In genomic region chr2:170887496-170888265, GRCh38 we compare ENCODE assay signal across 23 cellular contexts. TPM values are rescaled to one million over a fixed set of nuclear protein-coding genes. Genes with fewer than 3 reads are reported as not detected.
DNase-seq lines count a peak whose midpoint lies in the region; ATAC-seq, FAIRE-seq and TF ChIP-seq lines count a peak whose summit lies in the region.
"Had no signal": no experiment of that assay in that cellular context is flagged by ENCODE, and none has a peak within 500 bp of the region (broad histone marks: within the 10 kb centered on the region; RNA-seq: fewer than 3 reads in every experiment).

No MANE protein-coding gene starts in this region.

- H3K4me3 ChIP-seq in SK-N-SH (ENCODE audit: low read depth in 2 of 2, low read length in 1 of 2), result no peak overlapping the region
- no peak overlapping the region for H3K4me3 ChIP-seq in CD8-positive, alpha-beta memory T cell (ENCODE audit: low read length)
- H3K4me3 ChIP-seq in pancreas, result no peak overlapping the region
- H3K4me3 ChIP-seq: BLaER1 treated with 17β-estradiol and CSF1 and Interleukin-3, amounts not matched to agents 10 nM and 100 nM; GM12878; K562; PC-9 had no signal

- ATAC-seq in SK-N-SH treated with all-trans-retinoic acid at 6 μM for 48 hours (no peak; the same call in 2 of the 3 replicates), GM18867 (IDR thresholded peaks at IDR 0.05; ENCODE audit: unreplicated experiment) (no peak), pancreas (no peak)
- ATAC-seq: GM12878, HCT116, K562 had no signal

- H3K9me3 Mint-ChIP-seq in CD8-positive, alpha-beta memory T cell, result no peaks in the 10 kb centered on the region

- CTCF ChIA-PET in SK-N-SH (lab: Yijun Ruan, JAX), result interaction anchor here (5.3 kb wide), 1 partner anchor 15 kb away, joined by 41 read pairs; no protein-coding TSS in a partner anchor
- CTCF ChIA-PET in CD8-positive, alpha-beta memory T cell (lab: Charles Lee), result no interaction called here

- TF ChIP-seq CTCF in SK-N-SH (IDR thresholded peaks at IDR 0.05) (no peak), pancreas (IDR thresholded peaks at IDR 0.05) (no peak)

- no peak for DNase-seq in SK-N-SH
- DNase-seq in SK-MEL-5 (ENCODE audit: low read depth, low spot score), result peak; percentile 39
- DNase-seq in foreskin melanocyte, result peak; percentile 82
- no peak for DNase-seq in NCI-H69 (lab: John Stamatoyannopoulos, UW)
- DNase-seq in CD8-positive, alpha-beta memory T cell, result no peak
- DNase-seq in pancreas, result no peak
- DNase-seq: ACHN; CD4-positive, alpha-beta memory T cell; DMS53; GOT3; NCI-H1092 treated with DMSO at 0.1 percent for 48 hours; NCI-H1436 treated with DMSO at 0.1 percent for 48 hours; NCI-H1930; PC-9; SIG-M5; T-helper 1 cell had no signal

- no peak for TF ChIP-seq RAD21 in SK-N-SH (IDR thresholded peaks at IDR 0.05; ENCODE audit: low read length)

- peaks cover 20 to 52% of the 10 kb centered on the region in 2 donors for H3K27me3 Mint-ChIP-seq in CD8-positive, alpha-beta memory T cell

- no peak for FAIRE-seq in pancreas (lab: Jason Lieb, UNC)
- FAIRE-seq: GM12878, K562 had no signal

- POLR2A ChIA-PET in SK-N-SH (lab: Yijun Ruan, JAX), result no interaction called here
- POLR2A ChIA-PET in CD8-positive, alpha-beta memory T cell (lab: Charles Lee), result no interaction called here

- no peak for TF ChIP-seq EP300 in SK-N-SH (IDR thresholded peaks at IDR 0.05; ENCODE audit: borderline replicate concordance in 1 of 2, low read depth in 1 of 2, low read length in 1 of 2)

- no peak overlapping the region for H2AFZ ChIP-seq in SK-N-SH (ENCODE audit: low read depth)
- H2AFZ ChIP-seq: PC-9 had no signal

- H3K4me2 ChIP-seq in SK-N-SH, result no peak overlapping the region
- H3K4me2 ChIP-seq: BLaER1 treated with 17β-estradiol and CSF1 and Interleukin-3, amounts not matched to agents 10 nM and 100 nM; PC-9 had no signal

- no peaks in the 10 kb centered on the region for H3K9me3 ChIP-seq in SK-N-SH
- H3K9me3 ChIP-seq in CD8-positive, alpha-beta memory T cell (ENCODE audit: low read length), result no peaks in the 10 kb centered on the region
- no peaks in the 10 kb centered on the region for H3K9me3 ChIP-seq in pancreas

- 71% methylated on average over 2 of the region's 2 CpGs for WGBS in SK-N-SH (ENCODE audit: low lambda C conversion rate)
- WGBS in pancreas, 2 donors, result 82% methylated on average over 2 of the region's 2 CpGs

- no peaks in the 10 kb centered on the region for H4K20me1 ChIP-seq in SK-N-SH (ENCODE audit: insufficient read depth)
- H4K20me1 ChIP-seq: BLaER1 treated with 17β-estradiol and CSF1 and Interleukin-3, amounts not matched to agents 10 nM and 100 nM had no signal

- intact Hi-C loops in pancreas (cut with DNase I), result no loop called here

- no peaks in the 10 kb centered on the region for H3K79me2 ChIP-seq in SK-N-SH (ENCODE audit: insufficient read depth)

- no peaks in the 10 kb centered on the region for H3K9me2 ChIP-seq in SK-N-SH

- in situ Hi-C loops in SK-MEL-5 (cut with HindIII; ENCODE audit: low pct_unique_long_range_greater_than_20kb, low sequenced_read_pairs), result no loop called here

- no peaks in the 10 kb centered on the region for H3K4me1 Mint-ChIP-seq in CD8-positive, alpha-beta memory T cell
- H3K4me1 Mint-ChIP-seq: CD4-positive, alpha-beta memory T cell had no signal

- peaks cover 0 to 8% of the 10 kb centered on the region in 2 experiments; a peak in 2 of 4 replicates for H3K4me1 ChIP-seq in SK-N-SH (ENCODE audit: control insufficient read depth in 1 of 2, insufficient read depth in 2 of 2, low read depth in 1 of 2, low read length in 1 of 2)
- no peaks in the 10 kb centered on the region for H3K4me1 ChIP-seq in CD8-positive, alpha-beta memory T cell (ENCODE audit: insufficient read depth, low read length)
- H3K4me1 ChIP-seq in pancreas, result no peaks in the 10 kb centered on the region
- H3K4me1 ChIP-seq: BLaER1 treated with 17β-estradiol and CSF1 and Interleukin-3, amounts not matched to agents 10 nM and 100 nM had no signal

- H3K27me3 ChIP-seq in SK-N-SH (ENCODE audit: insufficient read depth) (no peaks in the 10 kb centered on the region), pancreas (no peaks in the 10 kb centered on the region)
- H3K27me3 ChIP-seq in CD8-positive, alpha-beta memory T cell (ENCODE audit: insufficient read depth, low read length, poor library complexity, severe bottlenecking), result no peaks in the 10 kb centered on the region
- H3K27me3 ChIP-seq: BLaER1 treated with 17β-estradiol and CSF1 and Interleukin-3, amounts not matched to agents 10 nM and 100 nM had no signal

- no peak overlapping the region for H3K27ac ChIP-seq in SK-N-SH (ENCODE audit: low read depth in 2 of 2, low read length in 1 of 2)
- H3K27ac ChIP-seq in CD8-positive, alpha-beta memory T cell (ENCODE audit: low read depth, low read length), result no peak overlapping the region
- no peak overlapping the region for H3K27ac ChIP-seq in pancreas
- H3K27ac ChIP-seq: 22Rv1; BLaER1 treated with 17β-estradiol and CSF1 and Interleukin-3, amounts not matched to agents 10 nM and 100 nM; PC-9 had no signal

- H3K36me3 ChIP-seq in SK-N-SH (replicated peaks in 1 of 2; ENCODE audit: control insufficient read depth in 1 of 2, insufficient read depth in 2 of 2, low read length in 1 of 2) (no peaks in the 10 kb centered on the region), pancreas (no peaks in the 10 kb centered on the region)
- H3K36me3 ChIP-seq in CD8-positive, alpha-beta memory T cell (ENCODE audit: insufficient read depth, low read length), result no peaks in the 10 kb centered on the region
- H3K36me3 ChIP-seq: BLaER1 treated with 17β-estradiol and CSF1 and Interleukin-3, amounts not matched to agents 10 nM and 100 nM had no signal

- peaks cover 0 to 5% (median 0%) of the 10 kb centered on the region in 3 donors for H3K36me3 Mint-ChIP-seq in CD8-positive, alpha-beta memory T cell

- H3K27ac Mint-ChIP-seq in CD8-positive, alpha-beta memory T cell, result no peak overlapping the region
- H3K27ac Mint-ChIP-seq: CD4-positive, alpha-beta memory T cell had no signal

- H3K4me3 Mint-ChIP-seq in CD8-positive, alpha-beta memory T cell, result no peak overlapping the region
- H3K4me3 Mint-ChIP-seq: CD4-positive, alpha-beta memory T cell had no signal

- no peak overlapping the region for H3K9ac ChIP-seq in SK-N-SH
- H3K9ac ChIP-seq: BLaER1 treated with 17β-estradiol and CSF1 and Interleukin-3, amounts not matched to agents 10 nM and 100 nM had no signal

- H3F3A ChIP-seq in SK-N-SH (replicated peaks; ENCODE audit: insufficient read depth), result peaks cover 18% of the 10 kb centered on the region

TF ChIP-seq in SK-N-SH, 30 proteins besides CTCF, POLR2A, EP300 and RAD21:
- no peak for TF ChIP-seq SIN3A (IDR thresholded peaks at IDR 0.05; ENCODE audit: borderline replicate concordance, low read depth, low read length)
- TF ChIP-seq PBX3 (IDR thresholded peaks at IDR 0.05), result peak; percentile 19; the same call in 1 of the 2 replicates

TF ChIP-seq in SK-N-SH treated with all-trans-retinoic acid at 6 μM for 48 hours, 23 proteins besides CTCF, POLR2A, EP300 and RAD21 (continues in another document):
- TF ChIP-seq ZNF8 (CRISPR knock-in tag; IDR thresholded peaks at IDR 0.05) (no peak), ARNTL (CRISPR knock-in tag; IDR thresholded peaks at IDR 0.05; ENCODE audit: borderline replicate concordance, low read depth) (no peak), PPARA (CRISPR knock-in tag; IDR thresholded peaks at IDR 0.05; ENCODE audit: borderline replicate concordance) (no peak), CSDC2 (CRISPR knock-in tag; IDR thresholded peaks at IDR 0.05) (no peak), GLIS3 (CRISPR knock-in tag; IDR thresholded peaks at IDR 0.05) (no peak), TSHZ2 (CRISPR knock-in tag; IDR thresholded peaks at IDR 0.05) (no peak), TOX (CRISPR knock-in tag; IDR thresholded peaks at IDR 0.05; ENCODE audit: borderline replicate concordance) (no peak), ZNF70 (CRISPR knock-in tag; IDR thresholded peaks at IDR 0.05) (no peak), RARB (CRISPR knock-in tag; IDR thresholded peaks at IDR 0.05) (no peak)

RNA-seq across cellular contexts. Expression of gene GORASP2, which starts 41.4 kb away (rescaled TPM):
- polyA plus RNA-seq in SK-N-SH (2012; rRNA removed) (127 and 148 TPM in 2 replicates), pancreas (10 to 100 TPM; 22.6 to 31.4 TPM)
- polyA plus RNA-seq in SK-N-SH (2012; cell fraction: cytosol; rRNA removed), result 111 and 119 TPM in 2 replicates
- 62.1 and 103 TPM in 2 replicates for polyA plus RNA-seq in SK-N-SH (2012; cell fraction: nucleus; rRNA removed)
- total RNA-seq in SK-MEL-5 (2014; rRNA removed; shearing (Covaris generic)), result 27.0 and 36.6 TPM in 2 replicates
- 71.2 and 85.3 TPM in 2 replicates for polyA plus RNA-seq in SK-MEL-5 (2015; cell fraction: cytosol; rRNA removed)
- polyA plus RNA-seq in SK-MEL-5 (2015; cell fraction: nucleus; rRNA removed), result 34.9 and 45.0 TPM in 2 replicates
- total RNA-seq in CD8-positive, alpha-beta memory T cell, result 10 to 100 TPM; 70.7 to 80.9 TPM
- polyA plus RNA-seq in CD8-positive, alpha-beta memory T cell, result 101 TPM
- total RNA-seq in pancreas, result 10 to 100 TPM; 35.8 to 52.4 (median 45.8) TPM

Comparison
In these comparisons a context has a peak if more than half of its experiments do, and no peak if none do; other contexts are left out.
1. DNase-seq: peak in SK-MEL-5 (single experiment) and foreskin melanocyte (single experiment); none in SK-N-SH (single experiment), NCI-H69 (single experiment), CD8-positive, alpha-beta memory T cell (0 of 5) and pancreas (0 of 6).